In genomic region chr5:176986280-176986679, GRCh38 we compare ENCODE assay signal across 14 cellular contexts.
"Had no signal": no experiment of that assay in that cellular context is flagged by ENCODE, and none has a peak within 500 bp of the region (broad histone marks: within the 10 kb centered on the region; RNA-seq: fewer than 3 reads in every experiment).

No MANE protein-coding gene starts in this region.

- H3K36me3 Mint-ChIP-seq: activated naive CD4-positive, alpha-beta T cell treated with anti-CD3 and anti-CD28 coated beads, Interleukin-2, amount 50 U/mL, for 72 hours had no signal

- H3K4me1 Mint-ChIP-seq: neural crest cell had no signal

- ATAC-seq: activated naive CD4-positive, alpha-beta T cell treated with anti-CD3 and anti-CD28 coated beads, Interleukin-2, amount 50 U/mL, for 72 hours had no signal

- H3K4me3 ChIP-seq: dorsolateral prefrontal cortex, ovary, tibial artery had no signal

- H3K36me3 ChIP-seq: ovary had no signal

- H3K27ac ChIP-seq: dorsolateral prefrontal cortex, ovary, tibial artery had no signal

- DNase-seq: activated CD4-positive, alpha-beta T cell treated with anti-CD3 and anti-CD28 coated beads, Interleukin-2, amount 50 U/mL, for 1 hour; aorta; dorsolateral prefrontal cortex; hippocampal formation; mesendoderm; ovary; SIG-M5; stimulated activated CD4-positive, alpha-beta T cell treated with anti-CD3 and anti-CD28 coated beads, Interleukin-4, amount 100 ng/mL, for 1 hour; stimulated activated CD8-positive, alpha-beta memory T cell treated with anti-CD3 and anti-CD28 coated beads, Interleukin-4, amount 100 ng/mL, for 48 hours; T1000; tibial artery had no signal

- H3K9me3 ChIP-seq: ovary, tibial artery had no signal

- H3K9me3 Mint-ChIP-seq: activated naive CD4-positive, alpha-beta T cell treated with anti-CD3 and anti-CD28 coated beads, Interleukin-2, amount 50 U/mL, for 72 hours; activated T-helper 2 cell treated with anti-CD3 and anti-CD28 coated beads, Interferon-gamma antibody, Interleukin-2, Interleukin-4, amounts not matched to agents 10 μg/mL and 5 μg/mL and 100 μg/mL, durations not matched to agents 14 hours and 24 hours and 36 hours had no signal

- H3K4me3 Mint-ChIP-seq: neural crest cell had no signal

- H3K27me3 ChIP-seq: dorsolateral prefrontal cortex, ovary, tibial artery had no signal
